Comparison of ENCODE assay signal across 8 cellular contexts in genomic region chr15:52528465-52529288, GRCh38. TPM values are rescaled to one million over a fixed set of nuclear protein-coding genes. Genes with fewer than 3 reads are reported as not detected.
DNase-seq lines count a peak whose midpoint lies in the region; ATAC-seq and TF ChIP-seq lines count a peak whose summit lies in the region.

MYO5A (minus strand) TSS chr15:52528880; CDS start chr15:52528806, 74 bp downstream.

- peak; percentile 71 for ATAC-seq in GM18858 (IDR thresholded peaks at IDR 0.05; ENCODE audit: unreplicated experiment)
- ATAC-seq in HG03064 (IDR thresholded peaks at IDR 0.05; ENCODE audit: low read depth, unreplicated experiment) = peak; percentile 79
- ATAC-seq in lower lobe of right lung = peak; percentile 95 to 96

- H3K27ac ChIP-seq in dorsolateral prefrontal cortex (peak within 1 kb of the TSS; percentile 81 to 98 (median 95)), lower lobe of right lung (peak within 1 kb of the TSS; percentile 83)

- intact Hi-C loops in dorsolateral prefrontal cortex (cut with DNase I) (loop anchor here (2.0 to 10.0 kb wide), 8 partner anchors 39 to 274 kb away; partner anchors contain the start of genes ARPP19 (in 1 of the 2) and ATOSA (in 1 of the 2)), lower lobe of right lung (cut with DNase I) (no loop called here)

- no peaks in the 10 kb centered on the region for H3K36me3 ChIP-seq in lower lobe of right lung

- H3K9me3 ChIP-seq in lower lobe of right lung = no peaks in the 10 kb centered on the region

- TF ChIP-seq CTCF in dorsolateral prefrontal cortex (IDR thresholded peaks at IDR 0.05 in 54 of 56, conservative IDR thresholded peaks at IDR 0.05 in 2 of 56; ENCODE audit: low read depth in 1 of 56, partially characterized antibody in 56 of 56) = peak in 49 of 56 donors; percentile 17 to 64 (median 45)
- peak; percentile 33 for TF ChIP-seq CTCF in lower lobe of right lung (IDR thresholded peaks at IDR 0.05)

- peaks cover 29% of the 10 kb centered on the region for H3K4me1 ChIP-seq in lower lobe of right lung

- H3K4me3 ChIP-seq in dorsolateral prefrontal cortex = peak within 1 kb of the TSS; percentile 65 to 98 (median 87)
- H3K4me3 ChIP-seq in lower lobe of right lung = peak within 1 kb of the TSS; percentile 76

- DNase-seq in AG08395 (ENCODE audit: low spot score) (peak; percentile 81), NCI-H345 treated with DMSO at 0.1 percent for 48 hours (lab: John Stamatoyannopoulos, UW; ENCODE audit: unreplicated experiment) (peak; percentile 8), dorsolateral prefrontal cortex (peak; percentile 68 to 88 (median 82)), lower lobe of right lung (peak; percentile 84)
- peak; percentile 74 to 77 for DNase-seq in activated CD4-positive, alpha-beta T cell treated with anti-CD3 and anti-CD28 coated beads, Interleukin-2, amount 50 U/mL, for 4 hours
- peak; percentile 59 to 77 (median 60) for DNase-seq in stimulated activated CD4-positive, alpha-beta T cell treated with anti-CD3 and anti-CD28 coated beads, TNF-alpha, amount 100 ng/mL, for 24 hours (ENCODE audit: low read depth in 3 of 3)

- no peaks in the 10 kb centered on the region for H3K27me3 ChIP-seq in dorsolateral prefrontal cortex
- peaks cover 10% of the 10 kb centered on the region for H3K27me3 ChIP-seq in lower lobe of right lung (ENCODE audit: low read depth)

RNA-seq across cellular contexts. Expression of gene MYO5A, which starts in this region (rescaled TPM):
- total RNA-seq in dorsolateral prefrontal cortex (100 to 1,000 TPM in 119 of 120 experiments, 10 to 100 TPM in 1; 99.8 to 333 (median 241) TPM), lower lobe of right lung (36.1 TPM)

Comparison
In these comparisons a context has a peak if more than half of its experiments do, and no peak if none do; other contexts are left out.
1. Peak in every context shown above with its lines: DNase-seq, ATAC-seq, H3K4me3 ChIP-seq and H3K27ac ChIP-seq.
2. DNase-seq: peak in every context shown above with its lines; median percentile 84 in lower lobe of right lung; 82 in dorsolateral prefrontal cortex; 81 in AG08395; 76 in activated CD4-positive, alpha-beta T cell treated with anti-CD3 and anti-CD28 coated beads, Interleukin-2, amount 50 U/mL, for 4 hours; 60 in stimulated activated CD4-positive, alpha-beta T cell treated with anti-CD3 and anti-CD28 coated beads, TNF-alpha, amount 100 ng/mL, for 24 hours; 8 in NCI-H345 treated with DMSO at 0.1 percent for 48 hours.